ENCODE assay signal across 30 cellular contexts in genomic region chr15:54033954-54034458, GRCh38. TPM values are rescaled to one million over a fixed set of nuclear protein-coding genes. Genes with fewer than 3 reads are reported as not detected.
DNase-seq lines count a peak whose midpoint lies in the region; ATAC-seq and TF ChIP-seq lines count a peak whose summit lies in the region.
"Had no signal": no experiment of that assay in that cellular context is flagged by ENCODE, and none has a peak within 500 bp of the region (broad histone marks: within the 10 kb centered on the region; RNA-seq: fewer than 3 reads in every experiment).

No MANE protein-coding gene starts in this region.

- H3K4me3 ChIP-seq in right atrium auricular region: no peak overlapping the region
- no peak overlapping the region for H3K4me3 ChIP-seq in fibroblast of the aortic adventitia (ENCODE audit: low read depth, low read length)
- no peak overlapping the region for H3K4me3 ChIP-seq in psoas muscle
- H3K4me3 ChIP-seq: PC-9 had no signal

- H3K36me3 ChIP-seq in right atrium auricular region (no peaks in the 10 kb centered on the region), psoas muscle (ENCODE audit: insufficient read depth in 1 of 2, low read depth in 1 of 2) (no peaks in the 10 kb centered on the region)

- WGBS in psoas muscle, 3 donors: 13 to 16% (median 16%) methylated on average over 3 of the region's 3 CpGs

- ATAC-seq in left ventricle myocardium superior (peak; percentile 31), psoas muscle (peak in 3 of 4 donors; percentile 69 to 91 (median 89))
- ATAC-seq: CD8-positive, alpha-beta T cell had no signal

- intact Hi-C loops in left ventricle myocardium superior (cut with micrococcal nuclease): no loop called here
- intact Hi-C loops in psoas muscle (cut with DNase I): no loop called here

- TF ChIP-seq CTCF in right atrium auricular region (IDR thresholded peaks at IDR 0.05): no peak
- no peak for TF ChIP-seq CTCF in fibroblast of the aortic adventitia (IDR thresholded peaks at IDR 0.05; ENCODE audit: insufficient read depth, low read length)
- no peak for TF ChIP-seq CTCF in psoas muscle (IDR thresholded peaks at IDR 0.05)

- H3K27ac ChIP-seq in right atrium auricular region: no peak overlapping the region
- no peak overlapping the region for H3K27ac ChIP-seq in psoas muscle
- H3K27ac ChIP-seq: HL-60, PC-9 had no signal

- H3K9me3 ChIP-seq in right atrium auricular region: no peaks in the 10 kb centered on the region
- H3K9me3 ChIP-seq in psoas muscle: no peaks in the 10 kb centered on the region
- H3K9me3 ChIP-seq: Caco-2 had no signal

- H3K27me3 ChIP-seq in right atrium auricular region: no peaks in the 10 kb centered on the region
- no peaks in the 10 kb centered on the region for H3K27me3 ChIP-seq in psoas muscle (ENCODE audit: insufficient read depth in 3 of 3, low read length in 2 of 3)

- DNase-seq in left ventricle myocardium superior (no peak), right atrium auricular region (ENCODE audit: low spot score) (no peak), LHCN-M2 (ENCODE audit: low read depth) (peak; percentile 30), fibroblast of the aortic adventitia (ENCODE audit: low read depth) (peak; percentile 2), psoas muscle (peak in 1 of 2 donors; percentile 48), nucleus accumbens (lab: John Stamatoyannopoulos, UW) (no peak), AG08396 (ENCODE audit: low spot score) (no peak)
- no peak for DNase-seq in NK-92 treated with Interleukin-12 subunit alpha and Interleukin-12 subunit beta, amount 100 ng/mL, for 24 hours (lab: John Stamatoyannopoulos, UW)
- DNase-seq: AML-193; C1 segment of cervical spinal cord; Caco-2; CD8-positive, alpha-beta T cell; GDM1; Kasumi-1; MV-4-11; NCI-H1105; NCI-H1436 treated with DMSO at 0.1 percent for 48 hours; NCI-H187 treated with DMSO at 0.1 percent for 48 hours; NCI-H2171 treated with DMSO at 0.1 percent for 48 hours; NCI-H524; NCI-H748 treated with DMSO at 0.1 percent for 48 hours; PC-9; SHP77 had no signal

- H3K4me1 ChIP-seq in right atrium auricular region (no peaks in the 10 kb centered on the region), psoas muscle (no peaks in the 10 kb centered on the region)
- H3K4me1 ChIP-seq: Caco-2 had no signal

RNA-seq across cellular contexts. Expression of gene UNC13C, which starts 55.8 kb away (rescaled TPM):
- 0.07 TPM for total RNA-seq in left ventricle myocardium superior
- under 1 TPM; 0.19 to 0.31 TPM for total RNA-seq in right atrium auricular region
- total RNA-seq in LHCN-M2 (2014; rRNA removed): 0.06 and 0.11 TPM in 2 replicates
- polyA plus RNA-seq in LHCN-M2 (2012): not detected
- total RNA-seq in fibroblast of the aortic adventitia (ENCODE audit: low replicate concordance): 0.81 TPM in 1 of 2 replicates, not detected in the other
- 10 to 100 TPM in 2 of 4 donors, 1 to 10 TPM in 2; 1.6 to 14.4 (median 7.0) TPM for total RNA-seq in psoas muscle
- polyA plus RNA-seq in psoas muscle: under 1 TPM in 2 of 3 donors, not detected in 1; 0.51 to 0.77 TPM
- total RNA-seq: A172; CD8-positive, alpha-beta T cell; H4; MCF 10A; PC-9; RPMI7951; SK-MEL-5 had no signal
- polyA plus RNA-seq: AG04450 had no signal

Comparison
In these comparisons a context has a peak if more than half of its experiments do, and no peak if none do; other contexts are left out.
1. DNase-seq: peak in LHCN-M2 (single experiment) and fibroblast of the aortic adventitia (single experiment); none in left ventricle myocardium superior (single experiment), right atrium auricular region (single experiment), nucleus accumbens (0 of 56), NK-92 treated with Interleukin-12 subunit alpha and Interleukin-12 subunit beta, amount 100 ng/mL, for 24 hours (single experiment) and AG08396 (single experiment).